In the genomic region with DNA sequence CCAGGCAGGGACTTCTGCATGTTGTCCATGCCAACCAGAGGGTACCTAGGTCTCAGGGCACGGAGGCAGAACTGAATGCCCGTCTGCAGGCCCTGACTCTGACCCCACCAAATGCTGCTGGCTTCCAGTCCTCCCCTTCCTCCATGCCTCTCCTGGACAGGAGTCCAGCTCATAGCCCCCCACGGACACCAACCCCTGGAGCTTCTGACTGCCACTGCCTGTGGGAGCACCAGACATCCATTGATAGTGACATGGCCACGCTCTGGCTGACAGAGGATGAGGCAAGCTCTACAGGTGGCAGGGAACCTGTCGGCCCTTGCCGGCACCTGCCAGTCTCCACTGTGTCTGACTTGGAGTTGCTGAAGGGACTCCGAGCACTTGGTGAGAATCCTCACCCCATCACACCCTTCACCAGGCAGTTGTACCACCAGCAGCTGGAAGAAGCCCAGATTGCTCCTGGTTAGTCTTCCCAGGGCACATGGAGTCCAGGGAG, we compare ENCODE assay signal across 12 cellular contexts. TPM values are rescaled to one million over a fixed set of nuclear protein-coding genes. Genes with fewer than 3 reads are reported as not detected.
"Had no signal": no experiment of that assay in that cellular context is flagged by ENCODE, and none has a peak within 500 bp of the region (broad histone marks: within the 10 kb centered on the region; RNA-seq: fewer than 3 reads in every experiment).

No MANE protein-coding gene starts in this region.

- H3K4me3 ChIP-seq: ascending aorta, right atrium auricular region, skin epidermis, tibial nerve had no signal

- H3K27me3 ChIP-seq: neutrophil had no signal

- H3K9me3 Mint-ChIP-seq: activated naive CD4-positive, alpha-beta T cell treated with anti-CD3 and anti-CD28 coated beads, Interleukin-2, amount 50 U/mL, for 24 hours had no signal

- DNase-seq: activated CD4-positive, CD25-positive, alpha-beta regulatory T cell treated with anti-CD3 and anti-CD28 coated beads, Interleukin-2, amount 50 U/mL, for 72 hours; kidney glomerular epithelial cell; posterior cingulate gyrus; stimulated activated CD4-positive, alpha-beta T cell treated with anti-CD3 and anti-CD28 coated beads, Interleukin-4, amount 100 ng/mL, for 4 hours had no signal

- H3K4me1 Mint-ChIP-seq: activated naive CD4-positive, alpha-beta T cell treated with anti-CD3 and anti-CD28 coated beads, Interleukin-2, amount 50 U/mL, for 24 hours had no signal

- H3K36me3 Mint-ChIP-seq: activated naive CD4-positive, alpha-beta T cell treated with anti-CD3 and anti-CD28 coated beads, Interleukin-2, amount 50 U/mL, for 24 hours had no signal

- H3K27ac ChIP-seq: ascending aorta, epithelial cell of prostate, neutrophil, right atrium auricular region, skin epidermis, tibial nerve had no signal

- H3K9me3 ChIP-seq: ascending aorta, neutrophil, right atrium auricular region, tibial nerve had no signal

- H3K27ac Mint-ChIP-seq: activated naive CD4-positive, alpha-beta T cell treated with anti-CD3 and anti-CD28 coated beads, Interleukin-2, amount 50 U/mL, for 24 hours had no signal

- H3K27me3 Mint-ChIP-seq: activated naive CD4-positive, alpha-beta T cell treated with anti-CD3 and anti-CD28 coated beads, Interleukin-2, amount 50 U/mL, for 24 hours had no signal

RNA-seq across cellular contexts. Expression of gene ANKLE1, which starts 1.8 kb away (rescaled TPM):
- total RNA-seq: ascending aorta had no signal

RNA-seq across cellular contexts. Expression of gene USHBP1, which starts 19.0 kb away (rescaled TPM):
- total RNA-seq: bronchial epithelial cell had no signal
